Comparison of ENCODE assay signal across 14 cellular contexts in the genomic region with DNA sequence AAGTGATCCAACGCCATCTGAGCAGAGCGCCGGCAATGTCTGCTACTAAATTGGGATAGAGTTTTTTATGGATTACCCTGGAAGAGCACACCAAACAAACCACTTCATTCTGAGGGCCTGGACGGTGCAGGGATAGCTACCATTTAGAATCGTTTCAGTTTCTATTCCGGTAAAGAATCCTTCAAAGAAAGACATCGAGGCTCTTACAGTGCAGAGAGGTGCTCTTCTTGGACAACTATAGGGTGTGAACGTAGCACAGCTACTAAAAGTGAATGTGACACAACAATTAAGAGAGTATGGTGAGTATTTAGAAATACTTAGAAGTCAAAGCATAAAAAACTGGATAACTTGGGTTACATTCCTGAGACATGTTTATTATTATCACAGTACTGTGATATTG. TPM values are rescaled to one million over a fixed set of nuclear protein-coding genes. Genes with fewer than 3 reads are reported as not detected.
A peak's percentile ranks its signal among the peaks of the same experiment; 100 is the strongest.
DNase-seq lines count a peak whose midpoint lies in the region; ATAC-seq, FAIRE-seq and TF ChIP-seq lines count a peak whose summit lies in the region.
"Had no signal": no experiment of that assay in that cellular context is flagged by ENCODE, and none has a peak within 500 bp of the region (broad histone marks: within the 10 kb centered on the region; RNA-seq: fewer than 3 reads in every experiment).

No MANE protein-coding gene starts in this region.

- H3K9me3 Mint-ChIP-seq in type B pancreatic cell = no peaks in the 10 kb centered on the region
- H3K9me3 Mint-ChIP-seq: stimulated activated naive CD8-positive, alpha-beta T cell treated with anti-CD3 and anti-CD28 coated beads, Interleukin-15, amount 100 ng/mL, for 72 hours had no signal

- H3K4me3 ChIP-seq in left ventricle myocardium inferior (no peak overlapping the region), right atrium auricular region (no peak overlapping the region), SJSA1 (no peak overlapping the region), fibroblast of villous mesenchyme (ENCODE audit: low read depth, low read length) (no peak overlapping the region), upper lobe of left lung (no peak overlapping the region), small intestine (ENCODE audit: low read depth in 1 of 2, low read length in 2 of 2) (no peak overlapping the region)

- peak overlapping the region; percentile 50 for H3K27ac ChIP-seq in left ventricle myocardium inferior (replicated peaks)
- H3K27ac ChIP-seq in right atrium auricular region = peak overlapping the region in 1 of 2 donors; percentile 49
- peak overlapping the region; percentile 97 for H3K27ac ChIP-seq in SJSA1
- H3K27ac ChIP-seq in upper lobe of left lung = peak overlapping the region; percentile 46 to 84 (median 64)
- peak overlapping the region in 1 of 2 donors; percentile 22 for H3K27ac ChIP-seq in small intestine (ENCODE audit: low read depth in 1 of 2, low read length in 1 of 2)

- H3K9me3 ChIP-seq in left ventricle myocardium inferior (replicated peaks) = no peaks in the 10 kb centered on the region
- H3K9me3 ChIP-seq in right atrium auricular region = no peaks in the 10 kb centered on the region
- no peaks in the 10 kb centered on the region for H3K9me3 ChIP-seq in SJSA1 (replicated peaks)
- H3K9me3 ChIP-seq in upper lobe of left lung = no peaks in the 10 kb centered on the region
- no peaks in the 10 kb centered on the region for H3K9me3 ChIP-seq in small intestine (ENCODE audit: control insufficient read depth, low read depth)
- H3K9me3 ChIP-seq: BE2C had no signal

- H3K4me1 Mint-ChIP-seq in type B pancreatic cell (ENCODE audit: unreplicated experiment) = peaks cover 30% of the 10 kb centered on the region

- no peaks in the 10 kb centered on the region for H3K36me3 ChIP-seq in left ventricle myocardium inferior
- H3K36me3 ChIP-seq in right atrium auricular region = no peaks in the 10 kb centered on the region
- H3K36me3 ChIP-seq in SJSA1 = no peaks in the 10 kb centered on the region
- no peaks in the 10 kb centered on the region for H3K36me3 ChIP-seq in upper lobe of left lung
- H3K36me3 ChIP-seq in small intestine (ENCODE audit: control insufficient read depth in 2 of 2, insufficient read depth in 2 of 2, low read length in 2 of 2) = no peaks in the 10 kb centered on the region
- H3K36me3 ChIP-seq: BE2C had no signal

- TF ChIP-seq POLR2A in upper lobe of left lung (IDR thresholded peaks at IDR 0.05) = no peak

- TF ChIP-seq EP300 in upper lobe of left lung (IDR thresholded peaks at IDR 0.05) = no peak

- H3K27me3 Mint-ChIP-seq in type B pancreatic cell = peaks cover 2% of the 10 kb centered on the region
- H3K27me3 Mint-ChIP-seq: stimulated activated naive CD8-positive, alpha-beta T cell treated with anti-CD3 and anti-CD28 coated beads, Interleukin-15, amount 100 ng/mL, for 72 hours had no signal

- H3K4me3 Mint-ChIP-seq in type B pancreatic cell = no peak overlapping the region

- WGBS in upper lobe of left lung, 2 donors = 56 to 58% methylated on average over 8 of the region's 8 CpGs
- 52 to 63% (median 60%) methylated on average over 8 of the region's 8 CpGs for WGBS in small intestine, 3 donors

- H3K27me3 ChIP-seq in left ventricle myocardium inferior (ENCODE audit: low read depth) (no peaks in the 10 kb centered on the region), right atrium auricular region (no peaks in the 10 kb centered on the region), SJSA1 (replicated peaks) (no peaks in the 10 kb centered on the region), upper lobe of left lung (no peaks in the 10 kb centered on the region), small intestine (ENCODE audit: control insufficient read depth in 2 of 2, insufficient read depth in 2 of 2, low read length in 2 of 2) (no peaks in the 10 kb centered on the region)
- H3K27me3 ChIP-seq: BE2C had no signal

- H3K36me3 Mint-ChIP-seq in type B pancreatic cell = no peaks in the 10 kb centered on the region

- peaks cover 45% of the 10 kb centered on the region for H3K4me1 ChIP-seq in left ventricle myocardium inferior
- H3K4me1 ChIP-seq in right atrium auricular region = peaks cover 0 to 28% of the 10 kb centered on the region in 2 donors
- peaks cover 51% of the 10 kb centered on the region for H3K4me1 ChIP-seq in SJSA1 (replicated peaks)
- H3K4me1 ChIP-seq in upper lobe of left lung = peaks cover 32 to 58% (median 50%) of the 10 kb centered on the region in 4 donors
- H3K4me1 ChIP-seq in small intestine (ENCODE audit: control insufficient read depth in 2 of 2, insufficient read depth in 1 of 2, low read depth in 1 of 2, low read length in 1 of 2) = peaks cover 0 to 4% of the 10 kb centered on the region in 2 donors
- H3K4me1 ChIP-seq: BE2C had no signal

- DNase-seq in left ventricle myocardium inferior (no peak), right atrium auricular region (ENCODE audit: low spot score) (no peak), SJSA1 (ENCODE audit: low read depth in 1 of 2, low spot score in 2 of 2) (no peak), fibroblast of villous mesenchyme (ENCODE audit: low read depth) (peak; percentile 23), upper lobe of left lung (no peak), type B pancreatic cell (ENCODE audit: extremely low spot score, unreplicated experiment) (no peak), small intestine (no peak), NCI-H82 treated with DMSO at 0.1 percent for 48 hours (lab: John Stamatoyannopoulos, UW; ENCODE audit: unreplicated experiment) (no peak)
- DNase-seq: activated CD4-positive, alpha-beta T cell treated with anti-CD3 and anti-CD28 coated beads for 48 hours; BE2C; midbrain; NCI-H748 treated with DMSO at 0.1 percent for 48 hours; stimulated activated naive CD8-positive, alpha-beta T cell treated with anti-CD3 and anti-CD28 coated beads, Interleukin-15, amount 100 ng/mL, for 72 hours had no signal

- intact Hi-C loops in left ventricle myocardium inferior (cut with micrococcal nuclease) = no loop called here

- TF ChIP-seq CTCF in left ventricle myocardium inferior (IDR thresholded peaks at IDR 0.05; ENCODE audit: borderline replicate concordance) (no peak), right atrium auricular region (IDR thresholded peaks at IDR 0.05) (no peak), fibroblast of villous mesenchyme (IDR thresholded peaks at IDR 0.05; ENCODE audit: insufficient read depth, low read depth, low read length) (no peak), upper lobe of left lung (IDR thresholded peaks at IDR 0.05) (no peak), type B pancreatic cell (conservative IDR thresholded peaks at IDR 0.05) (no peak)

- no peak for FAIRE-seq in small intestine (lab: Jason Lieb, UNC)
- FAIRE-seq: endometrium had no signal

- ATAC-seq in upper lobe of left lung (ENCODE audit: low FRiP score in 2 of 2) = peak in 1 of 2 donors; percentile 15
- ATAC-seq: stimulated activated naive CD8-positive, alpha-beta T cell treated with anti-CD3 and anti-CD28 coated beads, Interleukin-15, amount 100 ng/mL, for 72 hours had no signal

- H3K27ac Mint-ChIP-seq in type B pancreatic cell = no peak overlapping the region
- H3K27ac Mint-ChIP-seq: stimulated activated naive CD8-positive, alpha-beta T cell treated with anti-CD3 and anti-CD28 coated beads, Interleukin-15, amount 100 ng/mL, for 72 hours had no signal

RNA-seq across cellular contexts. Expression of a gene that starts 16.1 kb away (rescaled TPM):
- 5.7 TPM for total RNA-seq in left ventricle myocardium inferior
- 1 to 10 TPM; 4.7 to 5.8 TPM for total RNA-seq in right atrium auricular region
- 1.3 and 2.2 TPM in 2 replicates for total RNA-seq in SJSA1 (2014; rRNA removed; shearing (Covaris generic))
- 0.86 and 1.6 TPM in 2 replicates for total RNA-seq in fibroblast of villous mesenchyme
- 10 to 100 TPM in 5 of 6 donors, 1 to 10 TPM in 1; 9.7 to 23.0 (median 11.6) TPM for total RNA-seq in upper lobe of left lung
- 3.7 and 9.2 TPM in 2 replicates for total RNA-seq in type B pancreatic cell (ENCODE audit: low replicate concordance)
- 1 to 10 TPM in 2 of 3 donors, under 1 TPM in 1; 0.67 to 2.2 (median 1.3) TPM for polyA plus RNA-seq in small intestine
